In genomic region chr5:172833372-172833690, GRCh38 we compare ENCODE assay signal across 8 cellular contexts. TPM values are rescaled to one million over a fixed set of nuclear protein-coding genes. Genes with fewer than 3 reads are reported as not detected.
A peak's percentile ranks its signal among the peaks of the same experiment; 100 is the strongest.
DNase-seq lines count a peak whose midpoint lies in the region; ATAC-seq, FAIRE-seq and TF ChIP-seq lines count a peak whose summit lies in the region.

No MANE protein-coding gene starts in this region.

- peak overlapping the region; percentile 70 for H3K18ac ChIP-seq in mesendoderm (ENCODE audit: low read length)

- intact Hi-C loops in K562 (cut with micrococcal nuclease) (loop anchor here (1.0 to 2.0 kb wide), 2 partner anchors 27 to 61 kb away; no protein-coding TSS in a partner anchor), tibial artery (cut with DNase I; ENCODE audit: low total_unique reads) (no loop called here)

- peaks cover 7% of the 10 kb centered on the region; the same call in 2 of the 3 replicates for H3K36me3 ChIP-seq in K562 (ENCODE audit: control insufficient read depth, insufficient read depth, low read length)
- H3K36me3 ChIP-seq in mesendoderm (ENCODE audit: control insufficient read depth, insufficient read depth, low read length) = no peaks in the 10 kb centered on the region
- peaks cover 0 to 4% (median 0%) of the 10 kb centered on the region in 3 donors for H3K36me3 ChIP-seq in tibial artery

- TF ChIP-seq CTCF in K562 (IDR thresholded peaks at IDR 0.05 in 2 of 3, conservative IDR thresholded peaks at IDR 0.05 in 1 of 3; ENCODE audit: insufficient read depth in 2 of 3, low read depth in 1 of 3, low read length in 3 of 3) (no peak), tibial artery (IDR thresholded peaks at IDR 0.05) (no peak), GM10248 (IDR thresholded peaks at IDR 0.05; ENCODE audit: control extremely low read depth, extremely low read depth, low read depth, missing control alignments) (no peak)

- H4K8ac ChIP-seq in mesendoderm (ENCODE audit: low read depth, low read length) = no peak overlapping the region

- peak overlapping the region; percentile 99 for H2AK5ac ChIP-seq in mesendoderm (ENCODE audit: low read length)

- H3K4me3 ChIP-seq in K562 (peak overlapping the region; percentile 71; the same call in 1 of the 2 replicates), mesendoderm (ENCODE audit: low read length) (no peak overlapping the region), tibial artery (peak overlapping the region; percentile 76 to 92)

- no peak overlapping the region for H4K5ac ChIP-seq in mesendoderm (ENCODE audit: low read length)

- H3K36me3 Mint-ChIP-seq in activated T-cell treated with anti-CD3 and anti-CD28 coated beads, Interleukin-2, amount 50 U/mL, for 72 hours (ENCODE audit: insufficient read depth in 2 of 2) = no peaks in the 10 kb centered on the region

- H3K27ac ChIP-seq in K562 (ENCODE audit: extremely low read depth, low read depth, low read length) (peak overlapping the region; percentile 41; the same call in 1 of the 3 replicates), mesendoderm (ENCODE audit: low read depth, low read length) (no peak overlapping the region), tibial artery (peak overlapping the region; percentile 77 to 85)

- H4K20me1 ChIP-seq in K562 (replicated peaks; ENCODE audit: control insufficient read depth, insufficient read depth, low read length) = no peaks in the 10 kb centered on the region

- in situ Hi-C loops in K562 (cut with MboI) = no loop called here

- H3K27ac Mint-ChIP-seq in activated T-cell treated with anti-CD3 and anti-CD28 coated beads, Interleukin-2, amount 50 U/mL, for 72 hours = no peak overlapping the region

- WGBS in K562 (ENCODE audit: insufficient coverage, low coverage, missing lambda C conversion rate) = 32% methylated on average over 5 of the region's 6 CpGs
- no CpG with 5 or more reads among the region's 6 CpGs for WGBS in mesendoderm (ENCODE audit: extremely low coverage, insufficient coverage, low lambda C conversion rate)

- no peak for TF ChIP-seq EP300 in K562 (IDR thresholded peaks at IDR 0.05; ENCODE audit: low read length)

- H3K79me1 ChIP-seq in mesendoderm (ENCODE audit: low read length) = peaks cover 24% of the 10 kb centered on the region

- H3K9me1 ChIP-seq in K562 (ENCODE audit: control insufficient read depth, insufficient read depth, low read length) = no peaks in the 10 kb centered on the region

- peak; percentile 23 for FAIRE-seq in K562 (lab: Jason Lieb, UNC)

- peak overlapping the region; percentile 79 for H3K56ac ChIP-seq in mesendoderm (ENCODE audit: low read length)

- H3K4me1 Mint-ChIP-seq in activated T-cell treated with anti-CD3 and anti-CD28 coated beads, Interleukin-2, amount 50 U/mL, for 72 hours (ENCODE audit: low read depth) = peaks cover 49% of the 10 kb centered on the region

- H3K23ac ChIP-seq in mesendoderm (ENCODE audit: low read length) = no peak overlapping the region

- H3K9ac ChIP-seq in K562 (ENCODE audit: insufficient read depth in 1 of 2, low read depth in 2 of 2, low read length in 2 of 2) (peak overlapping the region in 1 of 2 experiments; percentile 76; a peak in 1 of 4 replicates), mesendoderm (ENCODE audit: low read length) (peak overlapping the region; percentile 59)

- POLR2A ChIA-PET in K562 (lab: Yijun Ruan, JAX) (no interaction called here), GM10248 (lab: Yijun Ruan, JAX) (interaction anchor here (1.6 kb wide), 1 partner anchor 62 kb away, joined by 8 read pairs; the partner anchor contains the start of gene DUSP1)

- CTCF ChIA-PET in K562 (lab: Yijun Ruan, JAX; ENCODE audit: low intra/inter-chr PET ratio) = interaction anchor here (1.4 kb wide), 1 partner anchor 62 kb away, joined by 6 read pairs; the partner anchor contains the start of gene DUSP1
- CTCF ChIA-PET in GM10248 (lab: Yijun Ruan, JAX) = interaction anchor here (1.0 kb wide), 1 partner anchor 15 kb away, joined by 3 read pairs; no protein-coding TSS in a partner anchor

- H3K9me3 ChIP-seq in K562 (replicated peaks; ENCODE audit: control insufficient read depth, insufficient read depth, low read depth, low read length) = no peaks in the 10 kb centered on the region
- no peaks in the 10 kb centered on the region for H3K9me3 ChIP-seq in tibial artery

- H2BK120ac ChIP-seq in mesendoderm (ENCODE audit: low read depth, low read length) = no peak overlapping the region

- H3K4me3 Mint-ChIP-seq in activated T-cell treated with anti-CD3 and anti-CD28 coated beads, Interleukin-2, amount 50 U/mL, for 72 hours = peak overlapping the region; percentile 88 to 90

- H2AFZ ChIP-seq in K562 (ENCODE audit: low read depth, low read length) = peak overlapping the region; percentile 95

- no TSS peak for BruUV-seq in K562 (replicated peaks; lab: Mats Ljungman, UMichigan)

- ATAC-seq in activated T-cell treated with anti-CD3 and anti-CD28 coated beads, Interleukin-2, amount 50 U/mL, for 72 hours (replicated peaks in 1 of 2) = no peak
- no peak; the same call in 2 of the 3 replicates for ATAC-seq in K562

- H3K79me2 ChIP-seq in K562 (ENCODE audit: control insufficient read depth, insufficient read depth, low read length) = peaks cover 17% of the 10 kb centered on the region
- H3K79me2 ChIP-seq in mesendoderm (ENCODE audit: control insufficient read depth, insufficient read depth, low read length) = peaks cover 37% of the 10 kb centered on the region

- H2BK15ac ChIP-seq in mesendoderm (replicated peaks; ENCODE audit: low read depth) = no peak overlapping the region

- no peaks in the 10 kb centered on the region for H3K9me3 Mint-ChIP-seq in activated T-cell treated with anti-CD3 and anti-CD28 coated beads, Interleukin-2, amount 50 U/mL, for 72 hours

- no peak for TF ChIP-seq POLR2A in K562 (conservative IDR thresholded peaks at IDR 0.05)

- TF ChIP-seq RAD21 in K562 (CRISPR knock-in tag; conservative IDR thresholded peaks at IDR 0.05 in 1 of 2, IDR thresholded peaks at IDR 0.05 in 1 of 2) = no peak

- no peak overlapping the region for H3K4ac ChIP-seq in mesendoderm (ENCODE audit: low read depth, low read length)

- H3K27me3 ChIP-seq in K562 (ENCODE audit: control insufficient read depth in 2 of 2, insufficient read depth in 2 of 2, low read length in 2 of 2) (no peaks in the 10 kb centered on the region), mesendoderm (ENCODE audit: insufficient read depth, low read length, poor library complexity) (no peaks in the 10 kb centered on the region), tibial artery (no peaks in the 10 kb centered on the region)

- no peaks in the 10 kb centered on the region for H3K27me3 Mint-ChIP-seq in activated T-cell treated with anti-CD3 and anti-CD28 coated beads, Interleukin-2, amount 50 U/mL, for 72 hours (ENCODE audit: low read depth)

- DNase-seq in activated T-cell treated with anti-CD3 and anti-CD28 coated beads, Interleukin-2, amount 50 U/mL, for 72 hours = no peak
- no peak for DNase-seq in activated T-cell treated with anti-CD3 and anti-CD28 coated beads, Interleukin-2, amount 50 U/mL, for 48 hours
- DNase-seq in K562 (ENCODE audit: extremely low read depth in 1 of 4, low spot score in 3 of 4) = no peak
- DNase-seq in mesendoderm = no peak
- DNase-seq in tibial artery = no peak
- no peak for DNase-seq in GM10248 (ENCODE audit: extremely low spot score)
- DNase-seq in cerebellar nuclear complex (lab: John Stamatoyannopoulos, UW) = no peak
- DNase-seq in DMS153 (lab: John Stamatoyannopoulos, UW) = no peak

- peak overlapping the region; percentile 62 for H2BK5ac ChIP-seq in mesendoderm (ENCODE audit: low read length)

- H3K4me2 ChIP-seq in K562 (ENCODE audit: insufficient read depth, low read length) = peak overlapping the region; percentile 85
- H3K4me2 ChIP-seq in mesendoderm (ENCODE audit: low read length) = peak overlapping the region; percentile 39

- H3K4me1 ChIP-seq in K562 (replicated peaks in 1 of 2; ENCODE audit: control insufficient read depth in 2 of 2, insufficient read depth in 2 of 2, low read length in 2 of 2) (peaks cover 12 to 33% of the 10 kb centered on the region in 2 experiments), mesendoderm (ENCODE audit: control insufficient read depth, low read depth, low read length) (peaks cover 7% of the 10 kb centered on the region), tibial artery (peaks cover 0 to 47% (median 32%) of the 10 kb centered on the region in 4 donors)

TF ChIP-seq in K562, 482 proteins besides CTCF, POLR2A, EP300 and RAD21 (continues in another document):
- TF ChIP-seq ZNF384 (IDR thresholded peaks at IDR 0.05; ENCODE audit: low read depth, low read length) = no peak

RNA-seq across cellular contexts. Expression of gene ERGIC1, which starts 0.7 kb away (rescaled TPM):
- 10 to 100 TPM; 66.3 to 69.3 TPM for total RNA-seq in activated T-cell treated with anti-CD3 and anti-CD28 coated beads, Interleukin-2, amount 50 U/mL, for 72 hours
- total RNA-seq in K562 (2011; cell fraction: chromatin; rRNA removed; ENCODE audit: low replicate concordance) = 94.3 and 160 TPM in 2 replicates
- total RNA-seq in K562 (2011; cell fraction: nucleolus; rRNA removed) = 81.7 and 85.4 TPM in 2 replicates
- total RNA-seq in K562 (2011; cell fraction: nucleoplasm; rRNA removed) = 98.5 and 147 TPM in 2 replicates
- total RNA-seq in K562 (2014; rRNA removed) (20.9 and 38.1 TPM in 2 replicates), K562 (2014; rRNA removed; fragmentation: Illumina TruSeq; extraction: Trizol) (33.5 and 38.8 TPM in 2 replicates), K562 (2015; rRNA removed; fragmentation: Illumina TruSeq; extraction: Trizol) (41.9 and 42.5 TPM in 2 replicates), K562 (2021) (48.0 and 51.3 TPM in 2 replicates)
- polyA plus RNA-seq in K562 (2011; rRNA removed) (36.4 and 39.2 TPM in 2 replicates), K562 (2014; fragmentation: Illumina TruSeq; extraction: Trizol) (58.0 and 68.4 TPM in 2 replicates), K562 (2014; fragmentation: Nextera tagmentation; extraction: Ambion mirVana) (10 to 100 TPM in 1 of 2 experiments, 1 to 10 TPM in 1; 5.5 to 11.7 TPM), K562 (2014; rRNA removed) (32.9 and 45.5 TPM in 2 replicates)
- polyA plus RNA-seq in K562 (2011; cell fraction: cytosol; rRNA removed) = 59.9 and 75.2 TPM in 2 replicates
- polyA plus RNA-seq in K562 (2011; cell fraction: nucleus; rRNA removed) = 37.4 and 51.3 TPM in 2 replicates
- 49.8 and 50.4 TPM in 2 replicates for polyA plus RNA-seq in K562 (2012)
- 42.0 and 52.9 TPM in 2 replicates for polyA minus RNA-seq in K562 (2011; rRNA and poly(A)+ RNA removed)
- 26.8 and 27.7 TPM in 2 replicates for polyA minus RNA-seq in K562 (2011; cell fraction: cytosol; rRNA and poly(A)+ RNA removed)
- polyA minus RNA-seq in K562 (2011; cell fraction: nucleus; rRNA and poly(A)+ RNA removed) = 19.5 and 22.5 TPM in 2 replicates
- polyA plus RNA-seq in mesendoderm (2013, experiment 1 of 2) = 55.0 TPM
- 57.1 TPM for polyA plus RNA-seq in mesendoderm (2013, experiment 2 of 2)
